ENCODE assay signal across 2 cellular contexts in the genomic region with DNA sequence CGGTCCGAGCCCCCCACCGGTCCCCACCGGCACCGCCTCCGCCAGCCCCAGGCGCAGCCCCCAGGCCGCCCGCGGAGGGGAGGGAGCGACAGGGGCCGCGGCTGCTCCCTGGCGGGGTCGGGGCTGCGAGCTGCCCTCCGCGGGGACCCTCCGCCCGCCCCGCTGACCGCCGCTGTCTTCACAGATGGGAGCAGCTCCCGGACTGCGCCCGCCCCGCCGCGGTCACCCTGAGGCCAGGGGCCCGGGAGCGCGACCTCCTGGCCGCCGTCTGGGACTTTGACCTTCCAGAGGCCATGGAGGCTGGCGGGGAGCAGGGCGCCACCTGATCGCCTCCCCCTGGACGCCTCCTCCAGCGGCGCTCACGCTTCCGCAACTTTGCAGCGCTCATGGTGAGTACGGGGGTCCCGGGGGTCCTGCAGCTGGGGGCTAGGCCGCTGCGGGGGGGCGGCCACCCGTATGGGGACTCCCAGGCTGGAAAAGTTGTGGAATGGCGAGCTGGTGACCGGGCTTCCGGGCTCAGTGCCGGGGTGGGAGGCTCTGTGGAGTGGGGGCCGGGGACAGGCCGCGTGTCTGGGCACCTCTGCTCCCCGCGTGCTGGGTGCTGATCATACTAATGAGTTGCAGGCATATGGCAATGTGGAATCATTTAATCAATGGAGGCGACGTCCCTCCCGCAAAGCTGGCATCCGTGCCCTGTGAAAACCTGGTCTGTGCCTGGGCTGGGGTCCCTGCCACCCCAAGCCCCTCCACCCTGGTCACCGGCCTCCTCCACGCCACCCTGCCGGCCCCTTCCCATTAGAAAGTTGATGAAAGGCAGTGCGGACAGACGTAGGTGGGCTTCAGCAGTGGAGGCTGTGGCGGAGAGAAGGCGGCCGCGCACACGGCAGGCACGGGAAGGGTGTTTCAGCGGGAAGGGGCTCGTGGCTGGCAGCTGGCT.
TF ChIP-seq lines count a peak whose summit lies in the region.

No MANE protein-coding gene starts in this region.

TF ChIP-seq in H1, 55 proteins besides CTCF, POLR2A, EP300 and RAD21:
- TF ChIP-seq RNF2 (IDR thresholded peaks at IDR 0.05; ENCODE audit: borderline replicate concordance, low read depth, low read length, missing control alignments, poor library complexity, severe bottlenecking) (no peak), YY1 (IDR thresholded peaks at IDR 0.05; ENCODE audit: low read depth, low read length) (no peak), SUZ12 (IDR thresholded peaks at IDR 0.05; ENCODE audit: low read length) (peak; percentile 44; the same call in 1 of the 2 replicates), USF2 (IDR thresholded peaks at IDR 0.05; ENCODE audit: low read length) (no peak), E2F6 (IDR thresholded peaks at IDR 0.05) (0 out of 2 replicates have a peak, but pooled peaks have one; percentile 28), FOSL1 (IDR thresholded peaks at IDR 0.05; ENCODE audit: insufficient read depth, low read depth, low read length) (no peak), EZH2 (IDR thresholded peaks at IDR 0.05; ENCODE audit: low read depth, low read length, severe bottlenecking) (peak; percentile 40), GABPA (IDR thresholded peaks at IDR 0.05; ENCODE audit: borderline replicate concordance, insufficient read depth, low read length) (0 out of 2 replicates have a peak, but pooled peaks have one; percentile 9), TBP (IDR thresholded peaks at IDR 0.05; ENCODE audit: low read depth, low read length) (no peak)

TF ChIP-seq in liver, 16 proteins besides CTCF, POLR2A, EP300 and RAD21:
- TF ChIP-seq GABPA (IDR thresholded peaks at IDR 0.05 in 1 of 2, conservative IDR thresholded peaks at IDR 0.05 in 1 of 2) (no peak), NR2F2 (IDR thresholded peaks at IDR 0.05) (peak; percentile 13)
